Comparison of ENCODE assay signal across 2 cellular contexts in genomic region chr19:38556521-38557174, GRCh38.
TF ChIP-seq lines count a peak whose summit lies in the region.

No MANE protein-coding gene starts in this region.

TF ChIP-seq in IMR-90, 13 proteins besides CTCF, POLR2A, EP300 and RAD21:
- TF ChIP-seq RCOR1 (IDR thresholded peaks at IDR 0.05; ENCODE audit: insufficient replicate concordance, low read length), result no peak
- TF ChIP-seq MAFK (IDR thresholded peaks at IDR 0.05; ENCODE audit: low read depth, low read length), result peak; percentile 73

TF ChIP-seq in K562, 482 proteins besides CTCF, POLR2A, EP300 and RAD21:
- TF ChIP-seq MAFF (IDR thresholded peaks at IDR 0.05; ENCODE audit: low read length) (peak; percentile 76), GTF2E2 (tag; IDR thresholded peaks at IDR 0.05) (0 out of 2 replicates have a peak, but pooled peaks have one; percentile 24), MAFG (tag; conservative IDR thresholded peaks at IDR 0.05) (peak; percentile 64), ATF6 (CRISPR knock-in tag; IDR thresholded peaks at IDR 0.05) (no peak), DACH1 (IDR thresholded peaks at IDR 0.05; ENCODE audit: partially characterized antibody) (peak; percentile 6), MAFK (IDR thresholded peaks at IDR 0.05; ENCODE audit: low read length) (peak; percentile 83), ZKSCAN8 (CRISPR knock-in tag; IDR thresholded peaks at IDR 0.05) (peak; percentile 52; the same call in 1 of the 2 replicates), FOXA3 (CRISPR knock-in tag; conservative IDR thresholded peaks at IDR 0.05 in 1 of 2, IDR thresholded peaks at IDR 0.05 in 1 of 2) (no peak), TEAD4 (IDR thresholded peaks at IDR 0.05; ENCODE audit: low read length) (no peak), TEAD4 (CRISPR knock-in tag; IDR thresholded peaks at IDR 0.05; ENCODE audit: borderline replicate concordance) (no peak), C11orf30 (IDR thresholded peaks at IDR 0.05; ENCODE audit: low read depth) (peak; percentile 88), ZNF316 (IDR thresholded peaks at IDR 0.05) (peak; percentile 91)
- TF ChIP-seq, protein P1, sequence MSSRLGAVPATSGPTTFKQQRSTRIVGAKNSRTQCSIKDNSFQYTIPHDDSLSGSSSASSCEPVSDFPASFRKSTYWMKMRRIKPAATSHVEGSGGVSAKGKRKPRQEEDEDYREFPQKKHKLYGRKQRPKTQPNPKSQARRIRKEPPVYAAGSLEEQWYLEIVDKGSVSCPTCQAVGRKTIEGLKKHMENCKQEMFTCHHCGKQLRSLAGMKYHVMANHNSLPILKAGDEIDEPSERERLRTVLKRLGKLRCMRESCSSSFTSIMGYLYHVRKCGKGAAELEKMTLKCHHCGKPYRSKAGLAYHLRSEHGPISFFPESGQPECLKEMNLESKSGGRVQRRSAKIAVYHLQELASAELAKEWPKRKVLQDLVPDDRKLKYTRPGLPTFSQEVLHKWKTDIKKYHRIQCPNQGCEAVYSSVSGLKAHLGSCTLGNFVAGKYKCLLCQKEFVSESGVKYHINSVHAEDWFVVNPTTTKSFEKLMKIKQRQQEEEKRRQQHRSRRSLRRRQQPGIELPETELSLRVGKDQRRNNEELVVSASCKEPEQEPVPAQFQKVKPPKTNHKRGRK (tag; IDR thresholded peaks at IDR 0.05), result 0 out of 2 replicates have a peak, but pooled peaks have one; percentile 19
